8 cellular contexts compared by ENCODE assay signal in the genomic region with DNA sequence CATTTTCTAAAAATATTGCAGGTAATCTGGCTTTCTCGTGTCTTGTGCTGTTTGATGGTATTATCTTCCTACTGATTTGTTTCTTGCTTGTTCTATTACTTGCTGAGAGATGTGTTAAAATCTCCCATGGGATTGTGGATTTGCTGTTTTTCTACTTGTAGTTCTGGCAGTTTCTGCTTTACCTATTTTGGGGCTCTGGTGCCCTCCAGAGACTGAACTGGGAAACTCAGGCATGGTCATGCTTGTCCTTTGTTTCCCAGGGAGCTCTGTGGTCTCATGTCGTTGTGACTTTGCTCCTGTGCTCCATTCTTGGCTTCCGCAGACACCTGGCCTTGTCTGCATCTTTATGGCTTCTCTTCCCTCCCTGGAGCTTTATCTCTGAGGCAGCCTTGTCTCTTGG. TPM values are rescaled to one million over a fixed set of nuclear protein-coding genes. Genes with fewer than 3 reads are reported as not detected.
A peak's percentile ranks its signal among the peaks of the same experiment; 100 is the strongest.
DNase-seq lines count a peak whose midpoint lies in the region; TF ChIP-seq lines count a peak whose summit lies in the region.

No MANE protein-coding gene starts in this region.

- H3K4me3 ChIP-seq in fibroblast of pulmonary artery (replicated peaks; ENCODE audit: low read depth, low read length) (no peak overlapping the region), vagina (no peak overlapping the region)

- TF ChIP-seq POLR2A in vagina (IDR thresholded peaks at IDR 0.05): no peak

- no peaks in the 10 kb centered on the region for H3K9me3 ChIP-seq in vagina

- peak; percentile 85 for TF ChIP-seq CTCF in fibroblast of pulmonary artery (IDR thresholded peaks at IDR 0.05; ENCODE audit: low read length, missing control alignments)
- TF ChIP-seq CTCF in vagina (IDR thresholded peaks at IDR 0.05): peak in 1 of 3 experiments; percentile 21

- intact Hi-C loops in vagina (cut with DNase I): no loop called here

- H3K27me3 ChIP-seq in vagina: no peaks in the 10 kb centered on the region

- no peaks in the 10 kb centered on the region for H3K4me1 ChIP-seq in vagina

- no peaks in the 10 kb centered on the region for H3K36me3 ChIP-seq in vagina

- no peak overlapping the region for H3K27ac ChIP-seq in vagina

- peak; percentile 54 for DNase-seq in DMS 273 (lab: John Stamatoyannopoulos, UW; ENCODE audit: unreplicated experiment)
- DNase-seq in DMS 273 treated with DMSO at 0.1 percent for 48 hours (lab: John Stamatoyannopoulos, UW): no peak
- peak; percentile 32 for DNase-seq in HPDE6-E6E7 (ENCODE audit: extremely low spot score)
- peak; percentile 30 for DNase-seq in SW480 (ENCODE audit: low spot score)
- DNase-seq in fibroblast of pulmonary artery (ENCODE audit: low read depth): peak; percentile 75
- DNase-seq in putamen (ENCODE audit: low spot score): peak; percentile 17
- DNase-seq in NOMO-1 treated with dmso at 0.1 percent for 144 hours (lab: John Stamatoyannopoulos, UW; ENCODE audit: unreplicated experiment): no peak
- DNase-seq in vagina (ENCODE audit: extremely low spot score in 2 of 2): no peak

RNA-seq across cellular contexts. Expression of gene NSD2, which starts 39.5 kb away (rescaled TPM):
- 38.5 TPM for total RNA-seq in vagina

RNA-seq across cellular contexts. Expression of gene LETM1, which starts 54.7 kb away (rescaled TPM):
- total RNA-seq in vagina: 67.5 TPM

Comparison
In these comparisons a context has a peak if more than half of its experiments do, and no peak if none do; other contexts are left out.
1. DNase-seq: peak in DMS 273 (single experiment), HPDE6-E6E7 (single experiment), SW480 (single experiment), fibroblast of pulmonary artery (single experiment) and putamen (single experiment); none in DMS 273 treated with DMSO at 0.1 percent for 48 hours (single experiment), NOMO-1 treated with dmso at 0.1 percent for 144 hours (single experiment) and vagina (0 of 2).